Comparison of ENCODE assay signal across 10 cellular contexts in genomic region chr5:124735169-124735858, GRCh38. TPM values are rescaled to one million over a fixed set of nuclear protein-coding genes. Genes with fewer than 3 reads are reported as not detected.
DNase-seq lines count a peak whose midpoint lies in the region; ATAC-seq and TF ChIP-seq lines count a peak whose summit lies in the region.
"Had no signal": no experiment of that assay in that cellular context is flagged by ENCODE, and none has a peak within 500 bp of the region (broad histone marks: within the 10 kb centered on the region; RNA-seq: fewer than 3 reads in every experiment).

No MANE protein-coding gene starts in this region.

- no peaks in the 10 kb centered on the region for H3K36me3 ChIP-seq in mucosa of rectum (ENCODE audit: control insufficient read depth in 2 of 2, insufficient read depth in 2 of 2, low read length in 2 of 2)

- intact Hi-C loops in dorsolateral prefrontal cortex (cut with DNase I) = no loop called here

- H3K9ac ChIP-seq in mucosa of rectum (ENCODE audit: low read depth in 1 of 2, low read length in 2 of 2) = peak overlapping the region in 1 of 2 donors; percentile 38
- H3K9ac ChIP-seq: parathyroid adenoma had no signal

- TF ChIP-seq CTCF in AG04450 (IDR thresholded peaks at IDR 0.05; ENCODE audit: low read depth, low read length) (no peak), dorsolateral prefrontal cortex (IDR thresholded peaks at IDR 0.05 in 54 of 56, conservative IDR thresholded peaks at IDR 0.05 in 2 of 56; ENCODE audit: low read depth in 1 of 56, partially characterized antibody in 56 of 56) (no peak)

- H3K4me3 ChIP-seq in AG04450 (ENCODE audit: low read depth, low read length) (peak overlapping the region; percentile 39), dorsolateral prefrontal cortex (peak overlapping the region; percentile 11 to 64 (median 47)), mucosa of rectum (ENCODE audit: low read length in 2 of 2) (peak overlapping the region; percentile 39 to 48)

- peak overlapping the region; percentile 11 for H3K27ac ChIP-seq in AG04450 (ENCODE audit: low read depth, low read length)
- H3K27ac ChIP-seq in dorsolateral prefrontal cortex = peak overlapping the region in 53 of 59 donors; percentile 12 to 78 (median 59)
- peak overlapping the region; percentile 28 to 46 for H3K27ac ChIP-seq in mucosa of rectum (ENCODE audit: low read depth in 2 of 2, low read length in 2 of 2)
- H3K27ac ChIP-seq: parathyroid adenoma had no signal

- DNase-seq in AG04450 (ENCODE audit: low read depth, low spot score) (no peak), NCI-H1048 (lab: John Stamatoyannopoulos, UW) (peak; percentile 94), dorsolateral prefrontal cortex (peak in 1 of 10 donors; percentile 60)
- no peak for DNase-seq in activated CD8-positive, alpha-beta memory T cell treated with anti-CD3 and anti-CD28 coated beads, Interleukin-2, amount 50 U/mL, for 4 hours
- no peak for DNase-seq in stimulated activated naive CD4-positive, alpha-beta T cell (lab: John Stamatoyannopoulos, UW)
- DNase-seq: COR-L47 had no signal

- POLR2A ChIA-PET in AG04450 (lab: Yijun Ruan, JAX) = interaction anchor here (0.6 to 1.8 kb wide), 6 partner anchors 13 to 1389 kb away, joined by 3 to 12 read pairs (median 4); no protein-coding TSS in a partner anchor

- CTCF ChIA-PET in AG04450 (lab: Charles Lee) = no interaction called here

- peaks cover 21 to 27% of the 10 kb centered on the region in 2 donors for H3K4me1 ChIP-seq in mucosa of rectum (ENCODE audit: control insufficient read depth in 2 of 2, insufficient read depth in 2 of 2, low read length in 2 of 2)

- ATAC-seq in GM19035 (IDR thresholded peaks at IDR 0.05; ENCODE audit: unreplicated experiment) (no peak), GM18517 (IDR thresholded peaks at IDR 0.05; ENCODE audit: unreplicated experiment) (no peak)

- H3K27me3 ChIP-seq in AG04450 (ENCODE audit: control insufficient read depth, insufficient read depth, low read length) = no peaks in the 10 kb centered on the region
- no peaks in the 10 kb centered on the region for H3K27me3 ChIP-seq in dorsolateral prefrontal cortex
- H3K27me3 ChIP-seq in mucosa of rectum (ENCODE audit: control insufficient read depth in 2 of 2, insufficient read depth in 2 of 2, low read length in 2 of 2) = no peaks in the 10 kb centered on the region

- H3K9me3 ChIP-seq in AG04450 (ENCODE audit: control insufficient read depth, insufficient read depth, low read length) (no peaks in the 10 kb centered on the region), mucosa of rectum (ENCODE audit: control insufficient read depth in 2 of 2, low read length in 2 of 2) (no peaks in the 10 kb centered on the region)

RNA-seq across cellular contexts. Expression of gene ZNF608, which starts 11.1 kb away (rescaled TPM):
- 12.1 and 13.0 TPM in 2 replicates for polyA plus RNA-seq in AG04450 (2011; rRNA removed)
- 14.9 and 16.3 TPM in 2 replicates for polyA minus RNA-seq in AG04450 (2011; rRNA and poly(A)+ RNA removed)
- 10 to 100 TPM; 21.1 to 70.6 (median 32.8) TPM for total RNA-seq in dorsolateral prefrontal cortex
